9 cellular contexts compared by ENCODE assay signal in genomic region chr1:110161165-110161564, GRCh38. TPM values are rescaled to one million over a fixed set of nuclear protein-coding genes. Genes with fewer than 3 reads are reported as not detected.
"Had no signal": no experiment of that assay in that cellular context is flagged by ENCODE, and none has a peak within 500 bp of the region (broad histone marks: within the 10 kb centered on the region; RNA-seq: fewer than 3 reads in every experiment).

No MANE protein-coding gene starts in this region.

- H3K4me1 ChIP-seq: HAP-1 had no signal

- H3K4me3 ChIP-seq: GM23248, HAP-1, K562 had no signal

- H3K27ac ChIP-seq: GM23248 had no signal

- H3K9me3 ChIP-seq: HAP-1 had no signal

- H3K36me3 ChIP-seq: HAP-1 had no signal

- DNase-seq: GM23248, GOT3, H7, IMR-90 had no signal

- ATAC-seq: HCT116, K562 had no signal

RNA-seq across cellular contexts. Expression of gene SLC6A17, which starts 10.9 kb away (rescaled TPM):
- total RNA-seq: HT-29, K562 had no signal

RNA-seq across cellular contexts. Expression of gene UBL4B, which starts 48.9 kb away (rescaled TPM):
- total RNA-seq: GM23248, H4, H7, HT-29, IMR-90, K562 had no signal
